ENCODE assay signal across 11 cellular contexts in the genomic region with DNA sequence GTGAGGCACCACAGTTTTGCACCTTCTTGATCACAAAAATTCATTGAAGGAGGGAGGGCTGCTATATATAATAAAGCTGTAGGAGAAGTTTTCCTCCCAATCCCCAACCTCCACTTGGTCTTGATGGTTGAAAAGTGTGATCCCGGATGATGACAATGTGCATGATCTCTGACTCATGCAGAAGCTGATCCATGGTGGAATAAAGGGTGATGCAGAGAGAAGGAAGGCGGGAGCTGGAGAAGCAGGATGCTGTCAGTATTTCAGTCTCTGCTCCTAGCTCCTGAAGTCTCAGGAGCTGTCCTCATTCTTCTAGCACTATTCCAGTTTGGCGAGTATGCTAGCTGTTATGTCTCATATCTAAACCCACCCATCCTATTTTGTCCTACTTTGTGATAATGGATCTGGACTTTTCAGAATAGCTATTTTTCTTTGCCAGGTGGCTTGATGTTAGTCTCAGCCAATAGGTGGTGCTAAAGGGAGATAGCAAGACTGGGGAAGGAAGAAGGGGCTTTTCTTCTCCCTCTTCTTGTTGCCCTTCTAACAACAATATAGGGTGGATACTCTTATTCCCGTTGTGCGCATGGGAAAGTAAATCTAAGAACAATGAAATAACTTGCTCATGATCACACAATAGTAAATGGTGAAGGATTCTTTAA.
DNase-seq lines count a peak whose midpoint lies in the region; ATAC-seq, FAIRE-seq and TF ChIP-seq lines count a peak whose summit lies in the region.
"Had no signal": no experiment of that assay in that cellular context is flagged by ENCODE, and none has a peak within 500 bp of the region (broad histone marks: within the 10 kb centered on the region; RNA-seq: fewer than 3 reads in every experiment).

No MANE protein-coding gene starts in this region.

- no peak for DNase-seq in BJ (ENCODE audit: low read depth)
- DNase-seq in GM23338 (ENCODE audit: low spot score) = peak; percentile 62
- no peak for DNase-seq in keratinocyte (ENCODE audit: low read depth, low spot score)
- no peak for DNase-seq in HTR-8/SVneo (ENCODE audit: insufficient read length, low spot score)
- DNase-seq in substantia nigra (lab: John Stamatoyannopoulos, UW) = no peak
- no peak for DNase-seq in DMS153 (lab: John Stamatoyannopoulos, UW)
- DNase-seq: NCI-H69 had no signal

- H3F3A ChIP-seq in GM23338 (replicated peaks; ENCODE audit: low read depth) = no peaks in the 10 kb centered on the region

- dilution Hi-C loops in keratinocyte (cut with MboI; ENCODE audit: extremely low pct_ligation_motif_present, low sequenced_read_pairs) = no loop called here

- H3K4me2 ChIP-seq in GM23338 (no peak overlapping the region), keratinocyte (ENCODE audit: control insufficient read depth, extremely low read depth, insufficient read depth, low read depth, low read length) (no peak overlapping the region)

- H3K4me3 ChIP-seq in BJ (ENCODE audit: low read depth, low read length) (no peak overlapping the region), GM23338 (no peak overlapping the region), keratinocyte (ENCODE audit: control insufficient read depth in 2 of 3, extremely low read depth in 1 of 3, insufficient read depth in 2 of 3, low read depth in 1 of 3, low read length in 3 of 3) (no peak overlapping the region)

- H3K4me1 Mint-ChIP-seq in GM23338 = no peaks in the 10 kb centered on the region

- H3K27ac ChIP-seq in GM23338 (ENCODE audit: low read depth) (no peak overlapping the region), keratinocyte (ENCODE audit: control insufficient read depth, insufficient read depth, low read length) (no peak overlapping the region), substantia nigra (ENCODE audit: low read depth, low read length, poor library complexity, severe bottlenecking) (no peak overlapping the region)

- no peak overlapping the region for H3K9ac ChIP-seq in keratinocyte (ENCODE audit: control insufficient read depth, extremely low read depth, insufficient read depth, low read length)

- H3K9me3 Mint-ChIP-seq in GM23338 = no peaks in the 10 kb centered on the region

- no peak overlapping the region for H3K4me3 Mint-ChIP-seq in GM23338
- H3K4me3 Mint-ChIP-seq: activated CD8-positive, alpha-beta memory T cell treated with anti-CD3 and anti-CD28 coated beads, Interleukin-2, amount 10 ng/mL, durations not matched to agents 7 days and 5 days had no signal

- H3K79me2 ChIP-seq in GM23338 (replicated peaks; ENCODE audit: insufficient read depth) = no peaks in the 10 kb centered on the region
- H3K79me2 ChIP-seq in keratinocyte (ENCODE audit: control insufficient read depth, insufficient read depth, low read length) = no peaks in the 10 kb centered on the region

- no peaks in the 10 kb centered on the region for H4K20me1 ChIP-seq in GM23338 (replicated peaks; ENCODE audit: insufficient read depth)
- no peaks in the 10 kb centered on the region for H4K20me1 ChIP-seq in keratinocyte (ENCODE audit: control insufficient read depth, extremely low read depth, insufficient read depth, low read length)

- H3K27me3 ChIP-seq in BJ (ENCODE audit: control insufficient read depth, insufficient read depth, low read length) (no peaks in the 10 kb centered on the region), GM23338 (ENCODE audit: insufficient read depth) (no peaks in the 10 kb centered on the region), keratinocyte (ENCODE audit: control insufficient read depth, extremely low read depth, insufficient read depth, low read length) (no peaks in the 10 kb centered on the region)

- H3K9me2 ChIP-seq in GM23338 (ENCODE audit: insufficient read depth) = peaks cover 20% of the 10 kb centered on the region

- no peaks in the 10 kb centered on the region for H3K4me1 ChIP-seq in GM23338 (ENCODE audit: insufficient read depth)
- peaks cover 4% of the 10 kb centered on the region for H3K4me1 ChIP-seq in keratinocyte (ENCODE audit: control insufficient read depth, extremely low read depth, insufficient read depth, low read length)

- peak; percentile 32; the same call in 1 of the 2 replicates for TF ChIP-seq CTCF in BJ (IDR thresholded peaks at IDR 0.05; ENCODE audit: insufficient read depth, low read depth, low read length)
- TF ChIP-seq CTCF in GM23338 (conservative IDR thresholded peaks at IDR 0.05; ENCODE audit: low read depth in 2 of 2) = peak; percentile 72 to 73
- peak; percentile 18 to 39 (median 29) for TF ChIP-seq CTCF in keratinocyte (optimal IDR thresholded peaks at IDR 0.05 in 1 of 3, IDR thresholded peaks at IDR 0.05 in 1 of 3, conservative IDR thresholded peaks at IDR 0.05 in 1 of 3; ENCODE audit: extremely low read depth in 1 of 3, insufficient read depth in 2 of 3, low read length in 3 of 3)

- FAIRE-seq in keratinocyte (lab: Jason Lieb, UNC) (no peak), HTR-8/SVneo (lab: Jason Lieb, UNC) (no peak)
- FAIRE-seq: endometrium had no signal

- ATAC-seq in GM23338 (peak; percentile 54), SK-N-SH treated with all-trans-retinoic acid at 6 μM for 48 hours (peak; percentile 75), HG02571 (IDR thresholded peaks at IDR 0.05; ENCODE audit: unreplicated experiment) (no peak)

- H2AFZ ChIP-seq in GM23338 = no peak overlapping the region
- H2AFZ ChIP-seq in keratinocyte (ENCODE audit: control insufficient read depth, low read length) = no peak overlapping the region

- no peaks in the 10 kb centered on the region; the same call in 2 of the 3 replicates for H3K36me3 Mint-ChIP-seq in GM23338 (ENCODE audit: low read depth)
- H3K36me3 Mint-ChIP-seq: activated CD8-positive, alpha-beta memory T cell treated with anti-CD3 and anti-CD28 coated beads, Interleukin-2, amount 10 ng/mL, durations not matched to agents 7 days and 5 days had no signal

- no peaks in the 10 kb centered on the region for H3K9me1 ChIP-seq in keratinocyte (ENCODE audit: control insufficient read depth, extremely low read depth, insufficient read depth, low read length)

- H3K9me3 ChIP-seq in keratinocyte (ENCODE audit: control insufficient read depth, low read depth, low read length) = no peaks in the 10 kb centered on the region

- POLR2A ChIA-PET in BJ (lab: Charles Lee) = no interaction called here

- CTCF ChIA-PET in BJ (lab: Yijun Ruan, JAX) = interaction anchor here (0.8 to 2.0 kb wide), 4 partner anchors 9 to 812 kb away, joined by 3 to 7 read pairs (median 5); no protein-coding TSS in a partner anchor

- H3K36me3 ChIP-seq in BJ (ENCODE audit: control insufficient read depth, insufficient read depth, low read length) (no peaks in the 10 kb centered on the region), GM23338 (ENCODE audit: insufficient read depth) (no peaks in the 10 kb centered on the region), keratinocyte (ENCODE audit: control insufficient read depth in 2 of 2, extremely low read depth in 1 of 2, insufficient read depth in 2 of 2, low read length in 2 of 2) (no peaks in the 10 kb centered on the region)

- no peak overlapping the region; the same call in 1 of the 2 replicates for H3K27ac Mint-ChIP-seq in GM23338
- H3K27ac Mint-ChIP-seq: activated CD8-positive, alpha-beta memory T cell treated with anti-CD3 and anti-CD28 coated beads, Interleukin-2, amount 10 ng/mL, durations not matched to agents 7 days and 5 days had no signal

- H3K27me3 Mint-ChIP-seq in GM23338 (ENCODE audit: insufficient read depth, low read depth, poor library complexity) = peaks cover under 1% of the 10 kb centered on the region

TF ChIP-seq in SK-N-SH treated with all-trans-retinoic acid at 6 μM for 48 hours, 23 proteins besides CTCF, POLR2A, EP300 and RAD21:
- TF ChIP-seq ARNTL (CRISPR knock-in tag; IDR thresholded peaks at IDR 0.05; ENCODE audit: borderline replicate concordance, low read depth) = no peak
- TF ChIP-seq PPARA (CRISPR knock-in tag; IDR thresholded peaks at IDR 0.05; ENCODE audit: borderline replicate concordance) = no peak
